In the genomic region with DNA sequence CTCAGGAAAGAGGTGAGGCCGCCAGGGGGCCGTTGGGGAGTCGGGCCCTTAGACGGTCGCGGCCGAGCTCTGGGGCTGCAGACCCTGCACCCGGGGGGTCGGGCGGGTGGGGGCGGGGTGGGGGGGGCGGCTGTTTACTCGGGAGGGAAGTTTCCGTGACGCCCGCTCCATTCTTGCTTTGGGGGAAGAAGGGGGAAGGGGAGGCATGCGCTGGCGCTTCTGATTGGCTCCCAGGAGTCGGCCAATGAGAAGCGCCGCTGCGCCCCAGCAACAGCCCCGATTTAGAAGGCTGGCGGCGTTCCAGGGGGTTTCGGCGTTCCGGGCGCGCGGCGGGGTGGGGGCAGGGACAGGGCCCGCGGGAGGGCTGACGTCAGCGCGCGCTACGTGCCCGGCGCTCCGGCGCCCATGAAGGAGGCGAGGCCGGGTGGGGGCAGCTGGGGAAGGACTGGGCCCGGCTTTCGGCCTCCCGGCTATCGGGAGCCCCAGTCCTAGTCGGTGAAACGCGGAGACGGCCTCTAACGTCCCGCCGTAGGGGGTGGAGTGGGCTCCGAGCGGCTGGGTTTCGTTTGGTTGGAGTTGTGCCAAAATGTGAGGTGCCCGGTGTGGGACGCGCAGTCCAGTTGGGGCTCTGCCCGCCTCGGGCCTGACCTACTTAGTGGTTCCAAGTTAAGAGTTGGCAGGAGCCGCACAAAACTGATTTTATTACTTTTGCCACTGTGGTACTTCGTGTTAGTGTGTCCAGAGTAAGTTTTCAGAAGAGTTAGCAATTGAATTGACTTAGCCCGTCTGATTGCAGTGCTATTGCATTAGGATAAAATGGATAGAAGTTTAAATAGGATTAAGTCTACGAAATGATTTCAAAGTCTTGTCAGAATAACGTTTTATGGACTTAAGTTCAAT, we compare ENCODE assay signal across 8 cellular contexts. TPM values are rescaled to one million over a fixed set of nuclear protein-coding genes. Genes with fewer than 3 reads are reported as not detected.
A peak's percentile ranks its signal among the peaks of the same experiment; 100 is the strongest.
DNase-seq lines count a peak whose midpoint lies in the region; ATAC-seq and TF ChIP-seq lines count a peak whose summit lies in the region.

No MANE protein-coding gene starts in this region.

- ATAC-seq in GM21528 (IDR thresholded peaks at IDR 0.05; ENCODE audit: low FRiP score, unreplicated experiment), result peak; percentile 58

- H3K27ac Mint-ChIP-seq in IgD-negative memory B cell, result peak overlapping the region; percentile 91 to 99 (median 96)

- TF ChIP-seq POLR2A in erythroblast (IDR thresholded peaks at IDR 0.05; ENCODE audit: low read length), result peak; percentile 80

- H3K36me3 ChIP-seq in mucosa of stomach (ENCODE audit: control insufficient read depth, insufficient read depth, low read length), result peaks cover 8% of the 10 kb centered on the region

- peak overlapping the region; percentile 94 to 98 (median 96) for H3K4me3 Mint-ChIP-seq in IgD-negative memory B cell

- H3K9ac ChIP-seq in mucosa of stomach (ENCODE audit: low read length), result peak overlapping the region; percentile 100

- H3K9me3 Mint-ChIP-seq in IgD-negative memory B cell, result no peaks in the 10 kb centered on the region

- no peaks in the 10 kb centered on the region for H3K27me3 Mint-ChIP-seq in IgD-negative memory B cell

- peaks cover 10% of the 10 kb centered on the region for H3K36me3 Mint-ChIP-seq in IgD-negative memory B cell

- DNase-seq in DMS114 treated with DMSO at 0.1 percent for 48 hours (lab: John Stamatoyannopoulos, UW; ENCODE audit: unreplicated experiment) (peak; percentile 84), OCI-M1 (lab: John Stamatoyannopoulos, UW) (peak; percentile 98), erythroblast (lab: John Stamatoyannopoulos, UW) (peak; percentile 96 to 99)
- peak; percentile 98 for DNase-seq in activated T-cell treated with anti-CD3 and anti-CD28 coated beads, Interleukin-2, amount 50 U/mL, for 1 hour
- DNase-seq in stimulated activated CD8-positive, alpha-beta memory T cell treated with anti-CD3 and anti-CD28 coated beads, Interleukin-4, amount 100 ng/mL, for 48 hours, result peak; percentile 99

- H3K9me3 ChIP-seq in mucosa of stomach (ENCODE audit: control insufficient read depth, low read length), result no peaks in the 10 kb centered on the region

- peak overlapping the region; percentile 57 for H3K4me3 ChIP-seq in mucosa of stomach (ENCODE audit: low read length)

- H3K4me1 ChIP-seq in mucosa of stomach (ENCODE audit: control insufficient read depth, insufficient read depth, low read length), result peaks cover 10% of the 10 kb centered on the region

- H3K27me3 ChIP-seq in mucosa of stomach (ENCODE audit: control insufficient read depth, insufficient read depth, low read length), result no peaks in the 10 kb centered on the region

- H3K4me1 Mint-ChIP-seq in IgD-negative memory B cell, result peaks cover 29 to 33% (median 31%) of the 10 kb centered on the region in 3 donors

RNA-seq across cellular contexts. Expression of gene PNRC1, which starts 1.1 kb away (rescaled TPM):
- 796 TPM for polyA plus RNA-seq in IgD-negative memory B cell

RNA-seq across cellular contexts. Expression of gene SRSF12, which starts 36.2 kb away (rescaled TPM):
- polyA plus RNA-seq in IgD-negative memory B cell, result 0.41 TPM

Comparison
In these comparisons a context has a peak if more than half of its experiments do, and no peak if none do; other contexts are left out.
1. Peak in every context shown above with its lines: DNase-seq, ATAC-seq and H3K4me3 ChIP-seq.